14 cellular contexts compared by ENCODE assay signal in genomic region chr17:66784621-66785364, GRCh38. TPM values are rescaled to one million over a fixed set of nuclear protein-coding genes. Genes with fewer than 3 reads are reported as not detected.
DNase-seq lines count a peak whose midpoint lies in the region; ATAC-seq and TF ChIP-seq lines count a peak whose summit lies in the region.
"Had no signal": no experiment of that assay in that cellular context is flagged by ENCODE, and none has a peak within 500 bp of the region (broad histone marks: within the 10 kb centered on the region; RNA-seq: fewer than 3 reads in every experiment).

No MANE protein-coding gene starts in this region.

- H3K4me1 ChIP-seq in DOHH2 (ENCODE audit: control insufficient read depth, low read length) = peaks cover 82% of the 10 kb centered on the region
- peaks cover under 1% of the 10 kb centered on the region for H3K4me1 ChIP-seq in osteoblast (ENCODE audit: insufficient read depth, low read length)

- peak overlapping the region; percentile 32 for H3K27ac Mint-ChIP-seq in activated T-cell treated with anti-CD3 and anti-CD28 coated beads, Interleukin-2, amount 50 U/mL, for 24 hours
- no peak overlapping the region for H3K27ac Mint-ChIP-seq in activated T-cell treated with anti-CD3 and anti-CD28 coated beads, Interleukin-2, amount 50 U/mL, for 72 hours
- peak overlapping the region; percentile 79 for H3K27ac Mint-ChIP-seq in WTC11
- H3K27ac Mint-ChIP-seq: CD8-positive, alpha-beta T cell had no signal

- no peak for DNase-seq in activated T-cell treated with anti-CD3 and anti-CD28 coated beads, Interleukin-2, amount 50 U/mL, for 24 hours
- DNase-seq in activated T-cell treated with anti-CD3 and anti-CD28 coated beads, Interleukin-2, amount 50 U/mL, for 72 hours = no peak
- no peak for DNase-seq in WTC11 (ENCODE audit: low spot score)
- peak; percentile 35 for DNase-seq in osteoblast (ENCODE audit: insufficient read length, low spot score, missing footprints)
- no peak for DNase-seq in AML-193 (lab: John Stamatoyannopoulos, UW)
- no peak for DNase-seq in iPS-NIHi11 (ENCODE audit: low spot score)
- DNase-seq: CD8-positive, alpha-beta T cell; NCI-H2081; NCI-H2227 treated with DMSO at 0.1 percent for 48 hours; NCI-H524 treated with DMSO at 0.1 percent for 48 hours; PC-3 had no signal

- CTCF ChIA-PET in WTC11 (lab: Charles Lee) = interaction anchor here (1.3 to 1.8 kb wide), 4 partner anchors 15 to 57 kb away, joined by 4 to 6 read pairs (median 4); no protein-coding TSS in a partner anchor

- no peaks in the 10 kb centered on the region for H3K9me2 ChIP-seq in DOHH2 (replicated peaks; ENCODE audit: control insufficient read depth, low read length)

- H3K4me3 Mint-ChIP-seq in activated T-cell treated with anti-CD3 and anti-CD28 coated beads, Interleukin-2, amount 50 U/mL, for 24 hours = no peak overlapping the region
- no peak overlapping the region for H3K4me3 Mint-ChIP-seq in activated T-cell treated with anti-CD3 and anti-CD28 coated beads, Interleukin-2, amount 50 U/mL, for 72 hours
- H3K4me3 Mint-ChIP-seq in WTC11 = no peak overlapping the region
- H3K4me3 Mint-ChIP-seq: CD8-positive, alpha-beta T cell had no signal

- H3K4me2 ChIP-seq in DOHH2 (ENCODE audit: low read length) = peak overlapping the region; percentile 61
- no peak overlapping the region for H3K4me2 ChIP-seq in osteoblast (ENCODE audit: insufficient read depth, low read length)

- H3K9me3 ChIP-seq in DOHH2 (ENCODE audit: control insufficient read depth, insufficient read depth, low read length) = no peaks in the 10 kb centered on the region
- H3K9me3 ChIP-seq in osteoblast (ENCODE audit: low read depth, low read length) = no peaks in the 10 kb centered on the region

- H3K27me3 ChIP-seq in DOHH2 (ENCODE audit: control insufficient read depth, low read length) = no peaks in the 10 kb centered on the region
- H3K27me3 ChIP-seq in osteoblast (ENCODE audit: insufficient read depth, low read length) = no peaks in the 10 kb centered on the region

- H3K79me2 ChIP-seq in DOHH2 (ENCODE audit: control insufficient read depth, low read length) (no peaks in the 10 kb centered on the region), osteoblast (ENCODE audit: insufficient read depth, low read length) (no peaks in the 10 kb centered on the region)

- H3K9me3 Mint-ChIP-seq in activated T-cell treated with anti-CD3 and anti-CD28 coated beads, Interleukin-2, amount 50 U/mL, for 24 hours = no peaks in the 10 kb centered on the region
- no peaks in the 10 kb centered on the region for H3K9me3 Mint-ChIP-seq in activated T-cell treated with anti-CD3 and anti-CD28 coated beads, Interleukin-2, amount 50 U/mL, for 72 hours
- 0 out of 2 replicates have a peak, but pooled peaks cover 4% of the 10 kb centered on the region for H3K9me3 Mint-ChIP-seq in WTC11
- H3K9me3 Mint-ChIP-seq: CD8-positive, alpha-beta T cell had no signal

- H2AFZ ChIP-seq in osteoblast (ENCODE audit: low read length) = no peak overlapping the region

- H3K4me1 Mint-ChIP-seq in activated T-cell treated with anti-CD3 and anti-CD28 coated beads, Interleukin-2, amount 50 U/mL, for 24 hours (ENCODE audit: low read depth) = no peaks in the 10 kb centered on the region
- H3K4me1 Mint-ChIP-seq in activated T-cell treated with anti-CD3 and anti-CD28 coated beads, Interleukin-2, amount 50 U/mL, for 72 hours (ENCODE audit: low read depth) = no peaks in the 10 kb centered on the region
- peaks cover 41% of the 10 kb centered on the region for H3K4me1 Mint-ChIP-seq in WTC11

- no peaks in the 10 kb centered on the region for H3K27me3 Mint-ChIP-seq in activated T-cell treated with anti-CD3 and anti-CD28 coated beads, Interleukin-2, amount 50 U/mL, for 24 hours
- H3K27me3 Mint-ChIP-seq in activated T-cell treated with anti-CD3 and anti-CD28 coated beads, Interleukin-2, amount 50 U/mL, for 72 hours (ENCODE audit: low read depth) = no peaks in the 10 kb centered on the region
- H3K27me3 Mint-ChIP-seq in WTC11 (ENCODE audit: low read depth) = no peaks in the 10 kb centered on the region

- TF ChIP-seq CTCF in DOHH2 (IDR thresholded peaks at IDR 0.05; ENCODE audit: low read depth, low read length, poor library complexity, severe bottlenecking) (no peak), WTC11 (IDR thresholded peaks at IDR 0.05) (no peak), osteoblast (IDR thresholded peaks at IDR 0.05; ENCODE audit: extremely low read depth, low read depth, low read length) (no peak)

- H3F3A ChIP-seq in DOHH2 (ENCODE audit: control insufficient read depth, insufficient read depth) = peaks cover 11% of the 10 kb centered on the region

- peaks cover 77% of the 10 kb centered on the region for H3K36me3 Mint-ChIP-seq in activated T-cell treated with anti-CD3 and anti-CD28 coated beads, Interleukin-2, amount 50 U/mL, for 24 hours (ENCODE audit: low read depth)
- H3K36me3 Mint-ChIP-seq in activated T-cell treated with anti-CD3 and anti-CD28 coated beads, Interleukin-2, amount 50 U/mL, for 72 hours (ENCODE audit: insufficient read depth in 2 of 2) = peaks cover 1 to 9% of the 10 kb centered on the region in 2 donors
- H3K36me3 Mint-ChIP-seq in WTC11 = peaks cover 10% of the 10 kb centered on the region

- H4K20me1 ChIP-seq in DOHH2 (ENCODE audit: control insufficient read depth, insufficient read depth, low read depth, low read length) (no peaks in the 10 kb centered on the region), osteoblast (ENCODE audit: insufficient read depth, low read length) (peaks cover 9% of the 10 kb centered on the region)

- H3K36me3 ChIP-seq in DOHH2 (ENCODE audit: control insufficient read depth, low read length) (peaks cover 7% of the 10 kb centered on the region), osteoblast (ENCODE audit: insufficient read depth, low read length) (peaks cover 39% of the 10 kb centered on the region)

- peak overlapping the region; percentile 67 for H3K27ac ChIP-seq in DOHH2 (ENCODE audit: low read depth, low read length)
- H3K27ac ChIP-seq in osteoblast (ENCODE audit: low read depth, low read length) = no peak overlapping the region

- H3K4me3 ChIP-seq in DOHH2 (ENCODE audit: low read length) (no peak overlapping the region), osteoblast (ENCODE audit: insufficient read depth, low read length) (no peak overlapping the region)

- POLR2A ChIA-PET in WTC11 (lab: Charles Lee) = no interaction called here

- no peak for ATAC-seq in activated T-cell treated with anti-CD3 and anti-CD28 coated beads, Interleukin-2, amount 50 U/mL, for 72 hours (replicated peaks in 1 of 2)
- ATAC-seq in WTC11 = no peak
- ATAC-seq: CD8-positive, alpha-beta T cell; PC-3 had no signal

TF ChIP-seq in WTC11, 78 proteins besides CTCF, POLR2A, EP300 and RAD21:
- TF ChIP-seq ZNF423 (CRISPR knock-in tag; IDR thresholded peaks at IDR 0.05) = peak; percentile 20; the same call in 1 of the 2 replicates
- TF ChIP-seq CREB1 (CRISPR knock-in tag; IDR thresholded peaks at IDR 0.05) = no peak
- no peak for TF ChIP-seq ZNF232 (CRISPR knock-in tag; IDR thresholded peaks at IDR 0.05)

RNA-seq across cellular contexts. Expression of gene CACNG5, which starts 50.1 kb away (rescaled TPM):
- not detected for total RNA-seq in activated T-cell treated with anti-CD3 and anti-CD28 coated beads, Interleukin-2, amount 50 U/mL, for 72 hours
- total RNA-seq in WTC11 (2021) (1.9 to 3.1 TPM (median 2.8 TPM) in 3 replicates), osteoblast (not detected in 2 replicates)
- total RNA-seq: CD8-positive, alpha-beta T cell; H4; LHCN-M2; PC-3 had no signal
